Comparison of ENCODE assay signal across 8 cellular contexts in the genomic region with DNA sequence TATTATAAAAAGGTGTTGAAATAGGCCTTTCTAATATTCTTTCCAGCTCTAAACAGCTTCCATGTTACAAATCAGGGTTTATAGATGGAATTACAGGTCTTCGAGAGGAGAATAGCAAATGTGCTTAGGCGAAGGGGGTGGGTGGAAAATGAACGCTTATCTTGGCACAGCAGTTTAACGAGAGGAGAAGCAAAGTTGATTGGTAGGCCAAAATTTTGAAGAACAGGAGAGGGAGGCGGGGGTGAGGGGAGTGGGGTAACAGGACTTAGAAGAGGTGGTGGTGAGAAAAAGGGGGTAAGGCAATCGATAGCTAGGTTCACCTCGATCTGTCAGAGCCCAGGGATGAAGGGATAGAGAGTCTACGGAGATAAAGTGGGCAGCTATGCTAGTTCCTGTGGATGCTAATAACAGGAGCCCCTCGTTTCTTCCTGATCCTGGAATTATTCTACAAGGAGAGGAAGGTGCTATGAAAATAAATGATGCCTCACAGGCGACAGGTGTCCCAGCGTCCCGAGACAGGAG. TPM values are rescaled to one million over a fixed set of nuclear protein-coding genes. Genes with fewer than 3 reads are reported as not detected.
DNase-seq lines count a peak whose midpoint lies in the region; ATAC-seq and TF ChIP-seq lines count a peak whose summit lies in the region.

No MANE protein-coding gene starts in this region.

- peaks cover 41% of the 10 kb centered on the region for H3K36me3 Mint-ChIP-seq in MCF 10A (ENCODE audit: insufficient read depth, unreplicated experiment)

- peaks cover 13% of the 10 kb centered on the region for H3K36me3 ChIP-seq in A673 (ENCODE audit: insufficient read depth, low read length, poor library complexity, severe bottlenecking)
- H3K36me3 ChIP-seq in liver (ENCODE audit: control insufficient read depth in 4 of 4, insufficient read depth in 3 of 4, low read depth in 1 of 4, low read length in 3 of 4), result peaks cover 0 to 13% (median 9%) of the 10 kb centered on the region in 4 donors
- peaks cover 14 to 18% of the 10 kb centered on the region in 2 donors for H3K36me3 ChIP-seq in thyroid gland

- H3K4me3 ChIP-seq in A673 (ENCODE audit: low read depth, low read length, poor library complexity, severe bottlenecking) (peak overlapping the region; percentile 80), liver (ENCODE audit: low read depth in 1 of 3, low read length in 3 of 3) (peak overlapping the region; percentile 74 to 96 (median 95)), thyroid gland (replicated peaks in 1 of 3) (peak overlapping the region; percentile 64 to 79 (median 65))

- TF ChIP-seq POLR2A in thyroid gland (IDR thresholded peaks at IDR 0.05), result no peak

- TF ChIP-seq CTCF in A673 (conservative IDR thresholded peaks at IDR 0.05; ENCODE audit: low read depth, low read length) (no peak), MCF 10A (IDR thresholded peaks at IDR 0.05; ENCODE audit: unreplicated experiment) (no peak), liver (IDR thresholded peaks at IDR 0.05; ENCODE audit: low read depth, low read length, missing input control) (no peak), thyroid gland (IDR thresholded peaks at IDR 0.05) (no peak)

- H3K27me3 ChIP-seq in A673 (replicated peaks; ENCODE audit: insufficient read depth, low read depth, low read length, poor library complexity), result no peaks in the 10 kb centered on the region
- H3K27me3 ChIP-seq in liver (ENCODE audit: control insufficient read depth in 4 of 4, insufficient read depth in 4 of 4, low read length in 3 of 4), result no peaks in the 10 kb centered on the region
- H3K27me3 ChIP-seq in thyroid gland, result no peaks in the 10 kb centered on the region

- no peaks in the 10 kb centered on the region for H3K9me3 Mint-ChIP-seq in MCF 10A (ENCODE audit: unreplicated experiment)

- H3K27ac ChIP-seq in A673 (ENCODE audit: low read depth, low read length, poor library complexity, severe bottlenecking) (peak overlapping the region; percentile 88), liver (ENCODE audit: low read depth in 1 of 2, low read length in 2 of 2) (peak overlapping the region; percentile 68 to 88), thyroid gland (peak overlapping the region; percentile 85 to 91 (median 88))

- peaks cover 11% of the 10 kb centered on the region for H3K4me1 Mint-ChIP-seq in MCF 10A (ENCODE audit: insufficient read depth, unreplicated experiment)

- no peaks in the 10 kb centered on the region for H3K27me3 Mint-ChIP-seq in MCF 10A (ENCODE audit: insufficient read depth, unreplicated experiment)

- H3K4me3 Mint-ChIP-seq in MCF 10A (ENCODE audit: unreplicated experiment), result peak overlapping the region; percentile 84

- BruUV-seq in A673 (replicated peaks; lab: Mats Ljungman, UMichigan) (no TSS peak), MCF 10A (replicated peaks; lab: Mats Ljungman, UMichigan) (no TSS peak)

- H3K4me1 ChIP-seq in A673 (ENCODE audit: insufficient read depth, low read length, poor library complexity, severe bottlenecking), result peaks cover 10% of the 10 kb centered on the region
- H3K4me1 ChIP-seq in liver (ENCODE audit: control insufficient read depth in 4 of 4, insufficient read depth in 4 of 4, low read length in 3 of 4), result peaks cover 6 to 28% (median 24%) of the 10 kb centered on the region in 4 donors
- peaks cover 22 to 30% of the 10 kb centered on the region in 2 donors for H3K4me1 ChIP-seq in thyroid gland

- peak; percentile 2 for ATAC-seq in GM21390 (IDR thresholded peaks at IDR 0.05; ENCODE audit: unreplicated experiment)

- no peak for DNase-seq in A673 (ENCODE audit: low spot score)
- peak; percentile 6 for DNase-seq in NOMO-1 treated with dmso at 0.1 percent for 144 hours (lab: John Stamatoyannopoulos, UW; ENCODE audit: unreplicated experiment)
- DNase-seq in MCF 10A (ENCODE audit: unreplicated experiment), result peak; percentile 11
- DNase-seq in thyroid gland, result peak in 1 of 2 donors; percentile 11
- DNase-seq in DMS153 treated with DMSO at 0.1 percent for 48 hours (lab: John Stamatoyannopoulos, UW; ENCODE audit: unreplicated experiment), result no peak
- DNase-seq in NCI-H345 (lab: John Stamatoyannopoulos, UW), result no peak

- TF ChIP-seq RAD21 in liver (IDR thresholded peaks at IDR 0.05), result no peak

- H3K27ac Mint-ChIP-seq in MCF 10A (ENCODE audit: low read depth, unreplicated experiment), result peak overlapping the region; percentile 94

- intact Hi-C loops in A673 (cut with micrococcal nuclease; ENCODE audit: unreplicated experiment), result no loop called here
- intact Hi-C loops in MCF 10A (cut with micrococcal nuclease), result loop anchor here (1.0 kb wide), 1 partner anchor 45 kb away; no protein-coding TSS in a partner anchor
- intact Hi-C loops in thyroid gland (cut with DNase I), result no loop called here

- peak overlapping the region; percentile 71 to 92 for H3K9ac ChIP-seq in liver (ENCODE audit: low read depth in 1 of 2, low read length in 2 of 2)

- POLR2A ChIA-PET in A673 (lab: Charles Lee; ENCODE audit: low non-redundant PET), result interaction anchor here (0.7 kb wide), 1 partner anchor 1776 kb away, joined by 10 read pairs; no protein-coding TSS in a partner anchor
- POLR2A ChIA-PET in MCF 10A (lab: Yijun Ruan, JAX), result interaction anchor here (0.6 to 6.0 kb wide), 28 partner anchors 10 to 1947 kb away, joined by 3 to 84 read pairs (median 4); partner anchors contain the start of genes ARHGEF28, BTF3, CERT1 and FOXD1

- 2% methylated on average over 12 of the region's 12 CpGs for WGBS in liver
- WGBS in thyroid gland, 2 donors, result 2 to 3% methylated on average over 10 to 12 of the region's 12 CpGs

- no peaks in the 10 kb centered on the region for H3K9me3 ChIP-seq in A673 (ENCODE audit: low read depth, low read length, poor library complexity, severe bottlenecking)
- no peaks in the 10 kb centered on the region for H3K9me3 ChIP-seq in liver (ENCODE audit: control insufficient read depth in 4 of 4, low read length in 3 of 4)
- no peaks in the 10 kb centered on the region for H3K9me3 ChIP-seq in thyroid gland

- CTCF ChIA-PET in A673 (lab: Charles Lee), result no interaction called here
- CTCF ChIA-PET in MCF 10A (lab: Yijun Ruan, JAX), result interaction anchor here (0.6 to 1.8 kb wide), 7 partner anchors 8 to 1202 kb away, joined by 3 to 5 read pairs (median 3); no protein-coding TSS in a partner anchor

TF ChIP-seq in liver, 16 proteins besides CTCF, POLR2A, EP300 and RAD21 (continues in another document):
- TF ChIP-seq RXRA (IDR thresholded peaks at IDR 0.05) (no peak), HNF4A (conservative IDR thresholded peaks at IDR 0.05) (no peak), JUND (IDR thresholded peaks at IDR 0.05) (no peak), FOXA1 (IDR thresholded peaks at IDR 0.05) (no peak), NR2F2 (IDR thresholded peaks at IDR 0.05) (no peak), SP1 (IDR thresholded peaks at IDR 0.05) (no peak), TAF1 (conservative IDR thresholded peaks at IDR 0.05) (no peak), FOXA2 (IDR thresholded peaks at IDR 0.05) (no peak), HNF4G (IDR thresholded peaks at IDR 0.05) (no peak), EGR1 (IDR thresholded peaks at IDR 0.05; ENCODE audit: low read depth in 2 of 2) (no peak), YY1 (IDR thresholded peaks at IDR 0.05) (no peak), GABPA (IDR thresholded peaks at IDR 0.05 in 1 of 2, conservative IDR thresholded peaks at IDR 0.05 in 1 of 2) (no peak), ATF3 (IDR thresholded peaks at IDR 0.05) (no peak)
- TF ChIP-seq, protein P1, sequence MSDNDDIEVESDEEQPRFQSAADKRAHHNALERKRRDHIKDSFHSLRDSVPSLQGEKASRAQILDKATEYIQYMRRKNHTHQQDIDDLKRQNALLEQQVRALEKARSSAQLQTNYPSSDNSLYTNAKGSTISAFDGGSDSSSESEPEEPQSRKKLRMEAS (IDR thresholded peaks at IDR 0.05), result no peak
- TF ChIP-seq, protein P2, sequence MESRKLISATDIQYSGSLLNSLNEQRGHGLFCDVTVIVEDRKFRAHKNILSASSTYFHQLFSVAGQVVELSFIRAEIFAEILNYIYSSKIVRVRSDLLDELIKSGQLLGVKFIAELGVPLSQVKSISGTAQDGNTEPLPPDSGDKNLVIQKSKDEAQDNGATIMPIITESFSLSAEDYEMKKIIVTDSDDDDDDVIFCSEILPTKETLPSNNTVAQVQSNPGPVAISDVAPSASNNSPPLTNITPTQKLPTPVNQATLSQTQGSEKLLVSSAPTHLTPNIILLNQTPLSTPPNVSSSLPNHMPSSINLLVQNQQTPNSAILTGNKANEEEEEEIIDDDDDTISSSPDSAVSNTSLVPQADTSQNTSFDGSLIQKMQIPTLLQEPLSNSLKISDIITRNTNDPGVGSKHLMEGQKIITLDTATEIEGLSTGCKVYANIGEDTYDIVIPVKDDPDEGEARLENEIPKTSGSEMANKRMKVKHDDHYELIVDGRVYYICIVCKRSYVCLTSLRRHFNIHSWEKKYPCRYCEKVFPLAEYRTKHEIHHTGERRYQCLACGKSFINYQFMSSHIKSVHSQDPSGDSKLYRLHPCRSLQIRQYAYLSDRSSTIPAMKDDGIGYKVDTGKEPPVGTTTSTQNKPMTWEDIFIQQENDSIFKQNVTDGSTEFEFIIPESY (IDR thresholded peaks at IDR 0.05), result no peak

RNA-seq across cellular contexts. Expression of gene ANKRA2, which starts 0.7 kb away (rescaled TPM):
- total RNA-seq in A673 (2021), result 9.9 and 12.8 TPM in 2 replicates
- 19.3 and 20.2 TPM in 2 replicates for total RNA-seq in MCF 10A (2022)
- total RNA-seq in liver, result 10 to 100 TPM; 12.9 to 17.0 TPM
- 10 to 100 TPM in 1 of 2 donors, 1 to 10 TPM in 1; 5.9 to 16.2 TPM for polyA plus RNA-seq in liver
- total RNA-seq in thyroid gland, result 10 to 100 TPM; 43.1 to 82.1 (median 65.0) TPM

RNA-seq across cellular contexts. Expression of gene UTP15, which starts 0.8 kb away (rescaled TPM):
- total RNA-seq in A673 (2021) (35.4 and 36.6 TPM in 2 replicates), MCF 10A (2022) (41.2 and 41.3 TPM in 2 replicates), liver (10 to 100 TPM in 1 of 2 donors, 1 to 10 TPM in 1; 7.0 to 18.1 TPM), thyroid gland (10 to 100 TPM; 20.6 to 35.1 (median 30.7) TPM)
- polyA plus RNA-seq in liver, result 1 to 10 TPM; 3.5 to 3.8 TPM

Comparison
In these comparisons a context has a peak if more than half of its experiments do, and no peak if none do; other contexts are left out.
1. DNase-seq: peak in NOMO-1 treated with dmso at 0.1 percent for 144 hours (single experiment) and MCF 10A (single experiment); none in A673 (single experiment), DMS153 treated with DMSO at 0.1 percent for 48 hours (single experiment) and NCI-H345 (single experiment).
2. Peak in every context shown above with its lines, with median percentiles within 50 percentile points of each other: H3K27ac ChIP-seq and H3K4me3 ChIP-seq.